12 cellular contexts compared by ENCODE assay signal in the genomic region with DNA sequence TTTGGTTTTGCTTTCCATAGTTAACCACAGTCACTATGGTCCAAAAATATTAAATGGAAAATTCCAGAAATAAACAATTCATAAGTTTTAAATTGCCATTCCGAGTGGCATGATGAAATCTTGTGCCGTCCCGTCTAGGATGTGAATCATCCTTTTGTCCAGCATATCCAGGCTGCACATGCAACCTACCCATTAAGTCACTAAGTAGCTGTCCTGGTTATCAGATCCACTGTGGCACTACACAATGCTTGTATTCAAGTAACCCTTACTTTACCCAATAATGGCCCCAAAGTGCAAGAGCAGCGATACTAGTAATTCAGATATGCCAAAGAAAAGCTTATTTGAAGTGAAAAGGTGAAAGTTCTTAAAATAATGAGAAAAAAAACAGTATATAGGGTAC. TPM values are rescaled to one million over a fixed set of nuclear protein-coding genes. Genes with fewer than 3 reads are reported as not detected.
DNase-seq lines count a peak whose midpoint lies in the region; ATAC-seq, FAIRE-seq and TF ChIP-seq lines count a peak whose summit lies in the region.
"Had no signal": no experiment of that assay in that cellular context is flagged by ENCODE, and none has a peak within 500 bp of the region (broad histone marks: within the 10 kb centered on the region; RNA-seq: fewer than 3 reads in every experiment).

No MANE protein-coding gene starts in this region.

- DNase-seq in A549 (ENCODE audit: low read depth in 1 of 2, low spot score in 1 of 2) (peak in 1 of 2 experiments; percentile 64), H54 (ENCODE audit: insufficient read length, low spot score) (no peak), WTC11 (ENCODE audit: low spot score) (no peak), foreskin fibroblast (peak; percentile 76 to 87), ecto neural progenitor cell (ENCODE audit: low spot score) (no peak), amygdala (lab: John Stamatoyannopoulos, UW) (no peak), NCI-H2107 treated with DMSO at 0.1 percent for 48 hours (lab: John Stamatoyannopoulos, UW; ENCODE audit: unreplicated experiment) (no peak)
- DNase-seq: CD4-positive, CD25-positive, alpha-beta regulatory T cell; heart left ventricle; NCI-H1048 had no signal

- H3K4me3 ChIP-seq in A549 (no peak overlapping the region), foreskin fibroblast (ENCODE audit: low read depth in 1 of 2, low read length in 2 of 2) (no peak overlapping the region)
- H3K4me3 ChIP-seq: heart left ventricle had no signal

- no peaks in the 10 kb centered on the region for H3K9me3 ChIP-seq in A549
- H3K9me3 ChIP-seq: heart left ventricle had no signal

- POLR2A ChIA-PET in A549 (lab: Yijun Ruan, JAX) (interaction anchor here (0.7 kb wide), 1 partner anchor 12 kb away, joined by 3 read pairs; no protein-coding TSS in a partner anchor), WTC11 (lab: Charles Lee) (interaction anchor here (0.7 kb wide), 1 partner anchor 1128 kb away, joined by 3 read pairs; no protein-coding TSS in a partner anchor)

- CTCF ChIA-PET in A549 (lab: Yijun Ruan, JAX) (interaction anchor here (1.0 to 1.6 kb wide), 3 partner anchors 8 to 34 kb away, joined by 3 to 5 read pairs (median 5); no protein-coding TSS in a partner anchor), WTC11 (lab: Charles Lee) (interaction anchor here (2.8 kb wide), 1 partner anchor 34 kb away, joined by 8 read pairs; no protein-coding TSS in a partner anchor)

- no peak for FAIRE-seq in A549 (lab: Jason Lieb, UNC)
- FAIRE-seq in H54 (lab: Jason Lieb, UNC), result peak; percentile 88

- H3K27ac Mint-ChIP-seq in WTC11, result peak overlapping the region; percentile 65; the same call in 1 of the 2 replicates

- ATAC-seq in A549 (peak; percentile 73 to 94), WTC11 (no peak), GM19452 (IDR thresholded peaks at IDR 0.05; ENCODE audit: unreplicated experiment) (no peak)
- ATAC-seq: activated CD4-positive, CD25-positive, alpha-beta regulatory T cell treated with anti-CD3 and anti-CD28 coated beads, Interleukin-2, amount 50 U/mL, for 24 hours had no signal

- no peaks in the 10 kb centered on the region for H3K27me3 Mint-ChIP-seq in WTC11 (ENCODE audit: low read depth)
- H3K27me3 Mint-ChIP-seq: CD4-positive, CD25-positive, alpha-beta regulatory T cell had no signal

- no peaks in the 10 kb centered on the region for H3K9me3 Mint-ChIP-seq in WTC11
- H3K9me3 Mint-ChIP-seq: CD4-positive, CD25-positive, alpha-beta regulatory T cell had no signal

- peaks cover 68% of the 10 kb centered on the region for H3K4me1 ChIP-seq in A549

- H3K4me1 Mint-ChIP-seq in WTC11, result peaks cover 21% of the 10 kb centered on the region

- WGBS in A549 (ENCODE audit: missing lambda C conversion rate), result 25% methylated on average over 4 of the region's 4 CpGs

- TF ChIP-seq POLR2A in A549 (IDR thresholded peaks at IDR 0.05; ENCODE audit: low read length) (no peak), H54 (IDR thresholded peaks at IDR 0.05; ENCODE audit: low read depth, low read length) (no peak)

- peak overlapping the region; percentile 61 for H3K4me2 ChIP-seq in A549

- peak overlapping the region; percentile 75 to 88 for H3K27ac ChIP-seq in A549

- TF ChIP-seq EP300 in A549 (IDR thresholded peaks at IDR 0.05), result no peak

- TF ChIP-seq CTCF in A549 (IDR thresholded peaks at IDR 0.05) (no peak), WTC11 (IDR thresholded peaks at IDR 0.05) (no peak), foreskin fibroblast (IDR thresholded peaks at IDR 0.05; ENCODE audit: low read depth, low read length) (no peak)

- no peak overlapping the region for H3K4me3 Mint-ChIP-seq in WTC11

- peaks cover 3% of the 10 kb centered on the region; the same call in 1 of the 2 replicates for H3K36me3 Mint-ChIP-seq in WTC11

- TF ChIP-seq RAD21 in A549 (conservative IDR thresholded peaks at IDR 0.05 in 1 of 2, IDR thresholded peaks at IDR 0.05 in 1 of 2), result no peak

TF ChIP-seq in A549, 52 proteins besides CTCF, POLR2A, EP300 and RAD21:
- no peak for TF ChIP-seq ZSCAN20 (CRISPR knock-in tag; IDR thresholded peaks at IDR 0.05)
- TF ChIP-seq CBX2 (IDR thresholded peaks at IDR 0.05; ENCODE audit: borderline replicate concordance, low read depth), result no peak
- no peak for TF ChIP-seq HEYL (CRISPR knock-in tag; IDR thresholded peaks at IDR 0.05)
- no peak for TF ChIP-seq ESRRA (IDR thresholded peaks at IDR 0.05; ENCODE audit: borderline replicate concordance, low read length)
- TF ChIP-seq MAX (IDR thresholded peaks at IDR 0.05), result no peak
- peak; percentile 47 to 64; a peak in 3 of 4 replicates for TF ChIP-seq CEBPB (IDR thresholded peaks at IDR 0.05)
- TF ChIP-seq FOSL2 (IDR thresholded peaks at IDR 0.05), result peak; percentile 59; the same call in 1 of the 2 replicates
- peak; percentile 65 for TF ChIP-seq FOSL2 (CRISPR knock-in tag; IDR thresholded peaks at IDR 0.05)
TF ChIP-seq in A549: peak in this region for 2.

TF ChIP-seq in WTC11, 78 proteins besides CTCF, POLR2A, EP300 and RAD21:
- no peak for TF ChIP-seq PRDM15 (CRISPR knock-in tag; IDR thresholded peaks at IDR 0.05)
- TF ChIP-seq, protein P1, sequence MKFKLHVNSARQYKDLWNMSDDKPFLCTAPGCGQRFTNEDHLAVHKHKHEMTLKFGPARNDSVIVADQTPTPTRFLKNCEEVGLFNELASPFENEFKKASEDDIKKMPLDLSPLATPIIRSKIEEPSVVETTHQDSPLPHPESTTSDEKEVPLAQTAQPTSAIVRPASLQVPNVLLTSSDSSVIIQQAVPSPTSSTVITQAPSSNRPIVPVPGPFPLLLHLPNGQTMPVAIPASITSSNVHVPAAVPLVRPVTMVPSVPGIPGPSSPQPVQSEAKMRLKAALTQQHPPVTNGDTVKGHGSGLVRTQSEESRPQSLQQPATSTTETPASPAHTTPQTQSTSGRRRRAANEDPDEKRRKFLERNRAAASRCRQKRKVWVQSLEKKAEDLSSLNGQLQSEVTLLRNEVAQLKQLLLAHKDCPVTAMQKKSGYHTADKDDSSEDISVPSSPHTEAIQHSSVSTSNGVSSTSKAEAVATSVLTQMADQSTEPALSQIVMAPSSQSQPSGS (CRISPR knock-in tag; IDR thresholded peaks at IDR 0.05; ENCODE audit: borderline replicate concordance, low read depth), result no peak
- no peak for TF ChIP-seq NR1H2 (CRISPR knock-in tag; IDR thresholded peaks at IDR 0.05)
- TF ChIP-seq SMAD4 (CRISPR knock-in tag; IDR thresholded peaks at IDR 0.05), result no peak
- TF ChIP-seq, protein P2, sequence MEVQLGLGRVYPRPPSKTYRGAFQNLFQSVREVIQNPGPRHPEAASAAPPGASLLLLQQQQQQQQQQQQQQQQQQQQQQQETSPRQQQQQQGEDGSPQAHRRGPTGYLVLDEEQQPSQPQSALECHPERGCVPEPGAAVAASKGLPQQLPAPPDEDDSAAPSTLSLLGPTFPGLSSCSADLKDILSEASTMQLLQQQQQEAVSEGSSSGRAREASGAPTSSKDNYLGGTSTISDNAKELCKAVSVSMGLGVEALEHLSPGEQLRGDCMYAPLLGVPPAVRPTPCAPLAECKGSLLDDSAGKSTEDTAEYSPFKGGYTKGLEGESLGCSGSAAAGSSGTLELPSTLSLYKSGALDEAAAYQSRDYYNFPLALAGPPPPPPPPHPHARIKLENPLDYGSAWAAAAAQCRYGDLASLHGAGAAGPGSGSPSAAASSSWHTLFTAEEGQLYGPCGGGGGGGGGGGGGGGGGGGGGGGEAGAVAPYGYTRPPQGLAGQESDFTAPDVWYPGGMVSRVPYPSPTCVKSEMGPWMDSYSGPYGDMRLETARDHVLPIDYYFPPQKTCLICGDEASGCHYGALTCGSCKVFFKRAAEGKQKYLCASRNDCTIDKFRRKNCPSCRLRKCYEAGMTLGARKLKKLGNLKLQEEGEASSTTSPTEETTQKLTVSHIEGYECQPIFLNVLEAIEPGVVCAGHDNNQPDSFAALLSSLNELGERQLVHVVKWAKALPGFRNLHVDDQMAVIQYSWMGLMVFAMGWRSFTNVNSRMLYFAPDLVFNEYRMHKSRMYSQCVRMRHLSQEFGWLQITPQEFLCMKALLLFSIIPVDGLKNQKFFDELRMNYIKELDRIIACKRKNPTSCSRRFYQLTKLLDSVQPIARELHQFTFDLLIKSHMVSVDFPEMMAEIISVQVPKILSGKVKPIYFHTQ (CRISPR knock-in tag; IDR thresholded peaks at IDR 0.05), result no peak
- peak; percentile 93 for TF ChIP-seq GABPB1 (CRISPR knock-in tag; IDR thresholded peaks at IDR 0.05)
- no peak for TF ChIP-seq TEAD4 (CRISPR knock-in tag; IDR thresholded peaks at IDR 0.05)

RNA-seq across cellular contexts. Expression of gene USP34, which starts 10.7 kb away (rescaled TPM):
- polyA plus RNA-seq in A549 (2011; rRNA removed) (132 TPM in 2 replicates), A549 (2017; fragmentation: RNase III; extraction: RNeasy Plus Mini Kit Qiagen cat#74134 plus additional on column Dnase treatment) (47.7 to 50.7 TPM (median 48.2 TPM) in 3 replicates)
- polyA plus RNA-seq in A549 (2012; cell fraction: cytosol; rRNA removed), result 23.8 and 26.5 TPM in 2 replicates
- 35.8 and 62.6 TPM in 2 replicates for polyA plus RNA-seq in A549 (2012; cell fraction: nucleus; rRNA removed)
- polyA minus RNA-seq in A549 (2011; rRNA and poly(A)+ RNA removed), result 178 and 191 TPM in 2 replicates
- 87.4 to 96.2 TPM (median 92.3 TPM) in 3 replicates for total RNA-seq in WTC11 (2021)

Comparison
In these comparisons a context has a peak if more than half of its experiments do, and no peak if none do; other contexts are left out.
1. ATAC-seq: peak in A549 (2 of 2); none in WTC11 (single experiment) and GM19452 (single experiment).
2. DNase-seq: peak in foreskin fibroblast (2 of 2); none in H54 (single experiment), WTC11 (single experiment), ecto neural progenitor cell (single experiment), amygdala (0 of 56) and NCI-H2107 treated with DMSO at 0.1 percent for 48 hours (single experiment).